ENCODE assay signal across 8 cellular contexts in genomic region chr17:63826468-63827001, GRCh38. TPM values are rescaled to one million over a fixed set of nuclear protein-coding genes. Genes with fewer than 3 reads are reported as not detected.
DNase-seq lines count a peak whose midpoint lies in the region; ATAC-seq and TF ChIP-seq lines count a peak whose summit lies in the region.

No MANE protein-coding gene starts in this region.

- no peaks in the 10 kb centered on the region for H3K9me3 Mint-ChIP-seq in activated naive CD4-positive, alpha-beta T cell treated with anti-CD3 and anti-CD28 coated beads for 36 hours
- no peaks in the 10 kb centered on the region for H3K9me3 Mint-ChIP-seq in mesothelial cell of epicardium

- peaks cover 75% of the 10 kb centered on the region for H3K36me3 ChIP-seq in OCI-LY1 (ENCODE audit: insufficient read depth, low read length)

- in situ Hi-C loops in KBM-7 (cut with MboI; ENCODE audit: low pct_unique_long_range_greater_than_20kb, low sequenced_read_pairs), result no loop called here

- intact Hi-C loops in activated naive CD4-positive, alpha-beta T cell treated with anti-CD3 and anti-CD28 coated beads for 36 hours (cut with micrococcal nuclease), result loop anchor here (1.0 kb wide), 7 partner anchors 9 to 276 kb away; partner anchors contain the start of genes CCDC47, DCAF7, MAP3K3 and STRADA

- H3K4me3 Mint-ChIP-seq in activated naive CD4-positive, alpha-beta T cell treated with anti-CD3 and anti-CD28 coated beads for 36 hours, result peak overlapping the region; percentile 96
- H3K4me3 Mint-ChIP-seq in mesothelial cell of epicardium, result peak overlapping the region; percentile 97

- no peaks in the 10 kb centered on the region for H3K9me3 ChIP-seq in OCI-LY1 (ENCODE audit: low read length)

- H3K4me1 ChIP-seq in OCI-LY1 (ENCODE audit: insufficient read depth, low read length, severe bottlenecking), result peaks cover 29% of the 10 kb centered on the region

- H3K27ac ChIP-seq in OCI-LY1 (ENCODE audit: low read depth, low read length, poor library complexity, severe bottlenecking), result peak overlapping the region; percentile 74

- peaks cover 80% of the 10 kb centered on the region for H3K4me1 Mint-ChIP-seq in activated naive CD4-positive, alpha-beta T cell treated with anti-CD3 and anti-CD28 coated beads for 36 hours (ENCODE audit: low read depth)
- H3K4me1 Mint-ChIP-seq in mesothelial cell of epicardium, result peaks cover 24% of the 10 kb centered on the region

- H3K4me3 ChIP-seq in OCI-LY1 (ENCODE audit: low read depth, low read length, poor library complexity, severe bottlenecking), result peak overlapping the region; percentile 91

- H3F3A ChIP-seq in OCI-LY1 (ENCODE audit: insufficient read depth, low read length), result no peaks in the 10 kb centered on the region

- CTCF ChIA-PET in activated naive CD4-positive, alpha-beta T cell treated with anti-CD3 and anti-CD28 coated beads for 36 hours (lab: Charles Lee), result interaction anchor here (1.0 kb wide), 1 partner anchor 12 kb away, joined by 3 read pairs; no protein-coding TSS in a partner anchor

- H3K27ac Mint-ChIP-seq in activated naive CD4-positive, alpha-beta T cell treated with anti-CD3 and anti-CD28 coated beads for 36 hours, result peak overlapping the region; percentile 99
- H3K27ac Mint-ChIP-seq in mesothelial cell of epicardium, result peak overlapping the region; percentile 100

- H3K9ac ChIP-seq in OCI-LY1 (ENCODE audit: low read length), result peak overlapping the region; percentile 96

- no peaks in the 10 kb centered on the region for H4K20me1 ChIP-seq in OCI-LY1 (ENCODE audit: insufficient read depth, low read length)

- no peak for DNase-seq in activated naive CD4-positive, alpha-beta T cell treated with anti-CD3 and anti-CD28 coated beads for 36 hours
- DNase-seq in activated naive CD4-positive, alpha-beta T cell (lab: John Stamatoyannopoulos, UW), result no peak
- DNase-seq in dermis blood vessel endothelial cell (peak; percentile 61), mesothelial cell of epicardium (ENCODE audit: low spot score in 2 of 2, unreplicated experiment in 2 of 2) (peak in 1 of 2 experiments; percentile 50), KBM-7 (no peak), DMS114 treated with DMSO at 0.1 percent for 48 hours (lab: John Stamatoyannopoulos, UW; ENCODE audit: unreplicated experiment) (no peak)

- no peaks in the 10 kb centered on the region for H3K27me3 ChIP-seq in OCI-LY1 (ENCODE audit: insufficient read depth, low read length)

- H3K9me2 ChIP-seq in OCI-LY1 (ENCODE audit: low read depth, low read length), result no peaks in the 10 kb centered on the region

- H3K4me2 ChIP-seq in OCI-LY1 (ENCODE audit: low read length), result peak overlapping the region; percentile 94

- peaks cover 23% of the 10 kb centered on the region for H3K79me2 ChIP-seq in OCI-LY1 (ENCODE audit: insufficient read depth, low read length)

- H2AFZ ChIP-seq in OCI-LY1 (ENCODE audit: low read length), result no peak overlapping the region

- no peaks in the 10 kb centered on the region for H3K27me3 Mint-ChIP-seq in activated naive CD4-positive, alpha-beta T cell treated with anti-CD3 and anti-CD28 coated beads for 36 hours (ENCODE audit: low read depth)
- no peaks in the 10 kb centered on the region for H3K27me3 Mint-ChIP-seq in mesothelial cell of epicardium (ENCODE audit: low read depth)

- H3K36me3 Mint-ChIP-seq in activated naive CD4-positive, alpha-beta T cell treated with anti-CD3 and anti-CD28 coated beads for 36 hours (ENCODE audit: low read depth), result peaks cover 72% of the 10 kb centered on the region
- H3K36me3 Mint-ChIP-seq in mesothelial cell of epicardium, result peaks cover 32% of the 10 kb centered on the region

- TF ChIP-seq CTCF in OCI-LY1 (IDR thresholded peaks at IDR 0.05; ENCODE audit: low read length), result no peak
- TF ChIP-seq CTCF in mesothelial cell of epicardium (IDR thresholded peaks at IDR 0.05; ENCODE audit: unreplicated experiment), result no peak

- ATAC-seq in GM18519 (IDR thresholded peaks at IDR 0.05; ENCODE audit: low FRiP score, unreplicated experiment), result no peak

RNA-seq across cellular contexts. Expression of gene PSMC5, which starts 0.7 kb away (rescaled TPM):
- 100 to 1,000 TPM; 144 to 154 TPM for total RNA-seq in activated naive CD4-positive, alpha-beta T cell treated with anti-CD3 and anti-CD28 coated beads for 36 hours
- total RNA-seq in dermis blood vessel endothelial cell (46.6 and 92.0 TPM in 2 replicates), mesothelial cell of epicardium (76.5 to 82.4 TPM (median 82.0 TPM) in 3 replicates)

RNA-seq across cellular contexts. Expression of gene FTSJ3, which starts 0.9 kb away (rescaled TPM):
- 10 to 100 TPM; 25.3 to 26.2 TPM for total RNA-seq in activated naive CD4-positive, alpha-beta T cell treated with anti-CD3 and anti-CD28 coated beads for 36 hours
- total RNA-seq in dermis blood vessel endothelial cell (73.3 and 78.8 TPM in 2 replicates), mesothelial cell of epicardium (44.0 to 48.6 TPM (median 48.1 TPM) in 3 replicates)

RNA-seq across cellular contexts. Expression of gene SMARCD2, which starts 15.9 kb away (rescaled TPM):
- 100 to 1,000 TPM in 1 of 2 experiments, 10 to 100 TPM in 1; 98.5 to 107 TPM for total RNA-seq in activated naive CD4-positive, alpha-beta T cell treated with anti-CD3 and anti-CD28 coated beads for 36 hours
- total RNA-seq in dermis blood vessel endothelial cell (78.8 and 97.8 TPM in 2 replicates), mesothelial cell of epicardium (70.1 to 72.3 TPM (median 72.2 TPM) in 3 replicates)

RNA-seq across cellular contexts. Expression of gene CSH2, which starts 46.9 kb away (rescaled TPM):
- total RNA-seq in activated naive CD4-positive, alpha-beta T cell treated with anti-CD3 and anti-CD28 coated beads for 36 hours, result not detected
- total RNA-seq in dermis blood vessel endothelial cell (not detected in 2 replicates), mesothelial cell of epicardium (0.43 to 0.66 TPM in 2 of 3 replicates, not detected in the other)

RNA-seq across cellular contexts. Expression of gene DDX42, which starts 52.6 kb away (rescaled TPM):
- 10 to 100 TPM; 91.7 to 92.9 TPM for total RNA-seq in activated naive CD4-positive, alpha-beta T cell treated with anti-CD3 and anti-CD28 coated beads for 36 hours
- total RNA-seq in dermis blood vessel endothelial cell, result 71.6 and 81.5 TPM in 2 replicates
- 183 to 197 TPM (median 186 TPM) in 3 replicates for total RNA-seq in mesothelial cell of epicardium
